In the genomic region with DNA sequence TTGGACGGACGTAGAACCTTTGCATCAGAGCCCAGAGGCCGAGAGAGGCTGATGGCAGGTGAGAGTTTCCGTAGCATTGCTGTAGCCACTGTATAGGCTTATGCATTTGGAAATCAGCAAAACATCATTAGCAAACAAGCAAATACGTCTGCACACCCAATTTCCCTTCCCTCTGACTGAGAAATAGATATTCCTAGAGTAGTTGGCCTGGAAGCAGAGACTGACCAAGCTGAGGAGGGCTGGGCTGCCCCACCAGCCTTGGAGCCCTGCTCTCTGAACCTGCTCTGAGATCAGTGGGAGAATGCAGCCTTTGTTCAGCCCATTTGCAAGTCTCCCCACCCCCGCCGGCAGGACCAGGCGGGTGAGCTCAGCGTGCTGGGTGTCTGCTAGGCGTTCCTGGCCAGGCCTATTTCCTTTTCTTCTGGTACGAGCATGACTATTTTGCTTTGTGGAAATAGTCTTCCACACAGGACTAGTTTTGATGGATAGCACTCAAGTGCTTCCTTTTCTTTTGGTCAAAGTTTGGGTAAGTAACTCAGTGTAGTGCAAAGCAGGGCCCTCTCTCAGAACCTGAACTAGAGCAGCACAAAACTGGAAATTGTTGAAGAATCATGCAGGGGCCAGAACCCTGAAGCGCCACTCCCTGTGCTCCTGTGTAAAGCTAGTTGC, we compare ENCODE assay signal across 9 cellular contexts. TPM values are rescaled to one million over a fixed set of nuclear protein-coding genes. Genes with fewer than 3 reads are reported as not detected.
DNase-seq lines count a peak whose midpoint lies in the region; ATAC-seq, FAIRE-seq and TF ChIP-seq lines count a peak whose summit lies in the region.
"Had no signal": no experiment of that assay in that cellular context is flagged by ENCODE, and none has a peak within 500 bp of the region (broad histone marks: within the 10 kb centered on the region; RNA-seq: fewer than 3 reads in every experiment).

No MANE protein-coding gene starts in this region.

- FAIRE-seq in kidney (lab: Jason Lieb, UNC), result no peak
- FAIRE-seq: GM18507 had no signal

- no peak overlapping the region for H3K27ac Mint-ChIP-seq in stimulated activated naive B cell treated with anti-CD40 and anti-IgM and Interleukin-4, amounts not matched to agents 10 μg/mL and 1 μg/mL and 100 μg/mL, for 72 hours

- H3K9me3 Mint-ChIP-seq in stimulated activated naive B cell treated with anti-CD40 and anti-IgM and Interleukin-4, amounts not matched to agents 10 μg/mL and 1 μg/mL and 100 μg/mL, for 72 hours, result no peaks in the 10 kb centered on the region

- no peak for TF ChIP-seq POLR2A in adrenal gland (IDR thresholded peaks at IDR 0.05)

- H3K4me3 ChIP-seq in NT2/D1 (ENCODE audit: insufficient read length, low read depth) (no peak overlapping the region), adrenal gland (no peak overlapping the region), kidney (ENCODE audit: low read length in 2 of 2) (no peak overlapping the region)

- H3K27ac ChIP-seq in adrenal gland (peak overlapping the region in 3 of 5 donors; percentile 31 to 79 (median 40)), kidney (ENCODE audit: low read depth in 2 of 2, low read length in 2 of 2) (no peak overlapping the region)

- TF ChIP-seq CTCF in adrenal gland (IDR thresholded peaks at IDR 0.05) (no peak), kidney (IDR thresholded peaks at IDR 0.05; ENCODE audit: borderline replicate concordance, extremely low read depth, insufficient read depth) (no peak)

- H3K36me3 ChIP-seq in NT2/D1 (ENCODE audit: insufficient read depth, insufficient read length, low read length), result no peaks in the 10 kb centered on the region
- H3K36me3 ChIP-seq in adrenal gland (replicated peaks in 1 of 2), result no peaks in the 10 kb centered on the region
- H3K36me3 ChIP-seq in kidney (ENCODE audit: control insufficient read depth in 1 of 2, insufficient read depth in 2 of 2, low read length in 2 of 2), result no peaks in the 10 kb centered on the region

- CTCF ChIA-PET in HEK293T (lab: Yijun Ruan, JAX), result interaction anchor here (2.3 kb wide), 1 partner anchor 12 kb away, joined by 9 read pairs; no protein-coding TSS in a partner anchor

- H3K27me3 ChIP-seq in NT2/D1 (ENCODE audit: insufficient read depth, insufficient read length) (no peaks in the 10 kb centered on the region), adrenal gland (no peaks in the 10 kb centered on the region)

- H3K4me1 ChIP-seq in NT2/D1 (ENCODE audit: insufficient read depth, insufficient read length) (peaks cover 2% of the 10 kb centered on the region), adrenal gland (replicated peaks in 1 of 2) (peaks cover 0 to 11% of the 10 kb centered on the region in 2 donors), kidney (ENCODE audit: control insufficient read depth in 1 of 2, insufficient read depth in 1 of 2, low read depth in 1 of 2, low read length in 2 of 2) (peaks cover 0 to 4% of the 10 kb centered on the region in 2 donors)

- no peaks in the 10 kb centered on the region for H3K27me3 Mint-ChIP-seq in stimulated activated naive B cell treated with anti-CD40 and anti-IgM and Interleukin-4, amounts not matched to agents 10 μg/mL and 1 μg/mL and 100 μg/mL, for 72 hours

- peaks cover 10% of the 10 kb centered on the region for H3K9me3 ChIP-seq in NT2/D1 (ENCODE audit: insufficient read depth, low read length)
- H3K9me3 ChIP-seq in adrenal gland (replicated peaks in 1 of 3), result peaks cover 0 to 2% (median 0%) of the 10 kb centered on the region in 3 donors
- H3K9me3 ChIP-seq in kidney (ENCODE audit: control insufficient read depth in 1 of 2, low read length in 2 of 2), result no peaks in the 10 kb centered on the region

- POLR2A ChIA-PET in HEK293T (lab: Yijun Ruan, JAX), result interaction anchor here (0.7 to 1.4 kb wide), 2 partner anchors 22 kb away, joined by 3 to 4 read pairs; partner anchors contain the start of gene RNF149

- ATAC-seq in stimulated activated naive B cell treated with anti-CD40 and anti-IgM and Interleukin-4, amounts not matched to agents 10 μg/mL and 1 μg/mL and 100 μg/mL, for 72 hours (replicated peaks), result no peak
- ATAC-seq in HG02870 (IDR thresholded peaks at IDR 0.05; ENCODE audit: unreplicated experiment) (no peak), GM21526 (IDR thresholded peaks at IDR 0.05; ENCODE audit: low FRiP score, unreplicated experiment) (no peak)

- WGBS in adrenal gland, 4 donors, result 68 to 83% (median 73%) methylated on average over 11 to 12 of the region's 12 CpGs

- no peaks in the 10 kb centered on the region for H3K4me1 Mint-ChIP-seq in stimulated activated naive B cell treated with anti-CD40 and anti-IgM and Interleukin-4, amounts not matched to agents 10 μg/mL and 1 μg/mL and 100 μg/mL, for 72 hours

- no peaks in the 10 kb centered on the region for H3K36me3 Mint-ChIP-seq in stimulated activated naive B cell treated with anti-CD40 and anti-IgM and Interleukin-4, amounts not matched to agents 10 μg/mL and 1 μg/mL and 100 μg/mL, for 72 hours

- intact Hi-C loops in adrenal gland (cut with DNase I), result no loop called here
- intact Hi-C loops in kidney (cut with DNase I), result no loop called here

- H3K9ac ChIP-seq in NT2/D1 (ENCODE audit: insufficient read length, low read depth) (peak overlapping the region; percentile 62), kidney (ENCODE audit: low read length in 2 of 2) (no peak overlapping the region)

- peak; percentile 69 for DNase-seq in NT2/D1 (ENCODE audit: low read depth, low spot score)
- peak in 4 of 7 donors; percentile 26 to 52 (median 42) for DNase-seq in adrenal gland
- peak; percentile 85 for DNase-seq in kidney
- DNase-seq in stimulated activated CD8-positive, alpha-beta memory T cell treated with anti-CD3 and anti-CD28 coated beads, Interleukin-4, amount 100 ng/mL, for 48 hours, result peak; percentile 57
- DNase-seq in HEK293T (ENCODE audit: extremely low spot score), result no peak
- DNase-seq in stimulated activated naive B cell treated with anti-CD40 and anti-IgM and Interleukin-4, amounts not matched to agents 10 μg/mL and 1 μg/mL and 100 μg/mL, for 72 hours, result no peak

- H3K4me3 Mint-ChIP-seq in stimulated activated naive B cell treated with anti-CD40 and anti-IgM and Interleukin-4, amounts not matched to agents 10 μg/mL and 1 μg/mL and 100 μg/mL, for 72 hours, result no peak overlapping the region

TF ChIP-seq in HEK293T, 16 proteins besides CTCF, POLR2A, EP300 and RAD21:
- TF ChIP-seq FOXA1 (IDR thresholded peaks at IDR 0.05) (no peak), ARNT (IDR thresholded peaks at IDR 0.05) (no peak), BHLHE40 (IDR thresholded peaks at IDR 0.05; ENCODE audit: borderline replicate concordance) (no peak), HDGF (IDR thresholded peaks at IDR 0.05; ENCODE audit: borderline replicate concordance) (no peak), L3MBTL2 (conservative IDR thresholded peaks at IDR 0.05) (no peak)
- TF ChIP-seq, protein P1, sequence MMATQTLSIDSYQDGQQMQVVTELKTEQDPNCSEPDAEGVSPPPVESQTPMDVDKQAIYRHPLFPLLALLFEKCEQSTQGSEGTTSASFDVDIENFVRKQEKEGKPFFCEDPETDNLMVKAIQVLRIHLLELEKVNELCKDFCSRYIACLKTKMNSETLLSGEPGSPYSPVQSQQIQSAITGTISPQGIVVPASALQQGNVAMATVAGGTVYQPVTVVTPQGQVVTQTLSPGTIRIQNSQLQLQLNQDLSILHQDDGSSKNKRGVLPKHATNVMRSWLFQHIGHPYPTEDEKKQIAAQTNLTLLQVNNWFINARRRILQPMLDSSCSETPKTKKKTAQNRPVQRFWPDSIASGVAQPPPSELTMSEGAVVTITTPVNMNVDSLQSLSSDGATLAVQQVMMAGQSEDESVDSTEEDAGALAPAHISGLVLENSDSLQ (IDR thresholded peaks at IDR 0.05), result no peak

RNA-seq across cellular contexts. Expression of gene RNF149, which starts 21.9 kb away (rescaled TPM):
- total RNA-seq in adrenal gland (10 to 100 TPM; 38.4 to 98.4 (median 59.0) TPM), kidney (75.8 TPM)
- polyA plus RNA-seq in adrenal gland (10 to 100 TPM; 31.5 to 48.5 (median 39.5) TPM), kidney (ENCODE audit: insufficient read depth, low read depth, low replicate concordance) (30.1 TPM)

RNA-seq across cellular contexts. Expression of gene CREG2, which starts 56.9 kb away (rescaled TPM):
- total RNA-seq in adrenal gland (under 1 TPM in 2 of 8 donors, not detected in 6; 0.25 to 0.55 TPM), kidney (0.69 TPM)
- polyA plus RNA-seq in adrenal gland (under 1 TPM in 1 of 3 donors, not detected in 2; 0.02 TPM), kidney (ENCODE audit: insufficient read depth, low read depth, low replicate concordance) (not detected)

Comparison
In these comparisons a context has a peak if more than half of its experiments do, and no peak if none do; other contexts are left out.
1. DNase-seq: peak in NT2/D1 (single experiment), adrenal gland (4 of 7), kidney (single experiment) and stimulated activated CD8-positive, alpha-beta memory T cell treated with anti-CD3 and anti-CD28 coated beads, Interleukin-4, amount 100 ng/mL, for 48 hours (single experiment); none in HEK293T (single experiment) and stimulated activated naive B cell treated with anti-CD40 and anti-IgM and Interleukin-4, amounts not matched to agents 10 μg/mL and 1 μg/mL and 100 μg/mL, for 72 hours (single experiment).
2. H3K27ac ChIP-seq: peak in adrenal gland (3 of 5); none in kidney (0 of 2).